Comparison of ENCODE assay signal across 8 cellular contexts in the genomic region with DNA sequence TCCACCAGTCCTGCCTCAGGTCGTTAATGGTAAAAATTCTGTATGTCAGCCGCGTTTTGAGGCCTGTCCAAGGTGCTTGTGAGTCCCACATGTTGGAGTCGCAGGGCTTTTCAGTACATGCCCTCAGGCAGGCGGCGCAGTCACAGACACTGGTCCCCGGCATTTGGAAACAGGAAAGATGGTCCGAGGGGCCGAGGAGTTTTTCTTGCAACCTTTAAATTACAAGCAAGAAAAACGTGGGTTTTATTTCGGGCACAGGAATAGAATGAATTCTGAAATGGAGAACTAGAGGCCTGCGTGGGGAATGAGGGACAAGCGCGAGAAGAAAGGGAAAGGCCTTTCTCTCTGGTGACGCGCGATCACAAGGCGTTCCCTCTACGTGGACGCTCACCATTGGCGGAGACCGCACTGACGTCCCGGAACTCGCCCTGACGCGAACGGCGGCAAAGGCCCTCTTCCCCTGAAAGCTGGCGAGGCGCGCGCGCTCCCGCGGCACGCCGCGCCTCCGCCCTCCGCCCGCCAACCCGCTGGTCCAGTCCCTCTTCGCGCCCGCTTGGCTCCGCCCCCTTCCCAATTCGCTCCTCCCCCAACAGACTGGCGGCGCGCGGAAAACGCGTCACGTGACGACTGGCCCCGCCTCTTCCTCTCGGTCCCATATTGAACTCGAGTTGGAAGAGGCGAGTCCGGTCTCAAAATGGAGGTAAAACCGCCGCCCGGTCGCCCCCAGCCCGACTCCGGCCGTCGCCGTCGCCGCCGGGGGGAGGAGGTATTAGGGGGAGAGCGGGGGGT. TPM values are rescaled to one million over a fixed set of nuclear protein-coding genes. Genes with fewer than 3 reads are reported as not detected.
DNase-seq lines count a peak whose midpoint lies in the region; ATAC-seq, FAIRE-seq and TF ChIP-seq lines count a peak whose summit lies in the region.

A gene (plus strand): TSS at position 689 of the 789 bp plus-strand sequence. CDS start 6 bp downstream, at position 695.

- H3K27me3 ChIP-seq in endothelial cell of umbilical vein (ENCODE audit: control insufficient read depth in 2 of 2, insufficient read depth in 2 of 2, low read length in 2 of 2): no peaks in the 10 kb centered on the region

- ATAC-seq in GM21526 (IDR thresholded peaks at IDR 0.05; ENCODE audit: low FRiP score, unreplicated experiment): peak; percentile 83

- no peaks in the 10 kb centered on the region for H3K9me1 ChIP-seq in endothelial cell of umbilical vein (replicated peaks; ENCODE audit: control insufficient read depth, extremely low read depth, insufficient read depth, low read length)

- BruUV-seq in OCI-LY7 (replicated peaks; lab: Mats Ljungman, UMichigan) (no TSS peak), endothelial cell of umbilical vein (replicated peaks; lab: Mats Ljungman, UMichigan) (no TSS peak)

- H3K9me2 ChIP-seq in OCI-LY7 (ENCODE audit: insufficient read depth, low read length): no peaks in the 10 kb centered on the region

- peak within 1 kb of the TSS; percentile 81 for H3K4me3 ChIP-seq in OCI-LY7 (ENCODE audit: low read depth, low read length, poor library complexity, severe bottlenecking)
- peak within 1 kb of the TSS; percentile 99 to 100 (median 100) for H3K4me3 ChIP-seq in endothelial cell of umbilical vein (replicated peaks in 1 of 3; ENCODE audit: insufficient read depth in 1 of 3, low read depth in 1 of 3, low read length in 3 of 3)

- H3K4me2 ChIP-seq in OCI-LY7 (ENCODE audit: low read length): peak within 1 kb of the TSS; percentile 88
- peak within 1 kb of the TSS; percentile 100 for H3K4me2 ChIP-seq in endothelial cell of umbilical vein (ENCODE audit: insufficient read depth, low read length)

- peaks cover 42% of the 10 kb centered on the region for H3K36me3 ChIP-seq in OCI-LY7 (ENCODE audit: insufficient read depth, low read length)
- H3K36me3 ChIP-seq in endothelial cell of umbilical vein (ENCODE audit: control insufficient read depth in 2 of 2, extremely low read depth in 1 of 2, insufficient read depth in 2 of 2, low read length in 2 of 2): peaks cover 3 to 19% of the 10 kb centered on the region in 2 experiments

- H3K27ac ChIP-seq in OCI-LY7 (ENCODE audit: low read depth, low read length, poor library complexity, severe bottlenecking): peak within 1 kb of the TSS; percentile 87
- H3K27ac ChIP-seq in endothelial cell of umbilical vein (ENCODE audit: insufficient read depth, low read depth, low read length): peak within 1 kb of the TSS; percentile 100

- DNase-seq in DMS 273 treated with DMSO at 0.1 percent for 48 hours (lab: John Stamatoyannopoulos, UW) (peak; percentile 96), HuH-7.5 (ENCODE audit: low spot score) (peak; percentile 94), OCI-LY7 (ENCODE audit: low spot score) (peak; percentile 98), activated T-cell treated with anti-CD3 and anti-CD28 coated beads for 1 hour (ENCODE audit: low read depth) (peak; percentile 100), endothelial cell of umbilical vein (ENCODE audit: low read depth, low spot score) (peak; percentile 100), midbrain (lab: John Stamatoyannopoulos, UW) (peak; percentile 99)
- peak; percentile 99 for DNase-seq in stimulated activated CD8-positive, alpha-beta memory T cell treated with anti-CD3 and anti-CD28 coated beads, Interleukin-2, amount 100 ng/mL, for 1 hour (ENCODE audit: low read depth in 2 of 2)

- no peaks in the 10 kb centered on the region for H3K9me3 ChIP-seq in OCI-LY7 (ENCODE audit: low read length)
- no peaks in the 10 kb centered on the region for H3K9me3 ChIP-seq in endothelial cell of umbilical vein (replicated peaks; ENCODE audit: control insufficient read depth, insufficient read depth, low read length)

- POLR2A ChIA-PET in OCI-LY7 (lab: Charles Lee) (interaction anchor here (0.8 to 1.7 kb wide), 14 partner anchors 9 to 1270 kb away, joined by 3 to 18 read pairs (median 4); a partner anchor contains a TSS), endothelial cell of umbilical vein (lab: Charles Lee) (interaction anchor here (0.8 to 1.7 kb wide), 3 partner anchors 47 to 57 kb away, joined by 4 to 12 read pairs (median 9); a partner anchor contains a TSS)

- H2AFZ ChIP-seq in OCI-LY7 (ENCODE audit: low read length) (peak within 1 kb of the TSS; percentile 16; the same call in 1 of the 2 replicates), endothelial cell of umbilical vein (ENCODE audit: low read depth, low read length) (no peak within 1 kb of the TSS)

- intact Hi-C loops in OCI-LY7 (cut with micrococcal nuclease; ENCODE audit: unreplicated experiment) (loop anchor here (1.0 to 5.0 kb wide), 3 partner anchors 46 to 405 kb away; a partner anchor contains a TSS), endothelial cell of umbilical vein (cut with micrococcal nuclease) (loop anchor here (1.0 to 5.0 kb wide), 9 partner anchors 40 to 1081 kb away; no protein-coding TSS in a partner anchor)

- peaks cover 28% of the 10 kb centered on the region for H4K20me1 ChIP-seq in OCI-LY7 (ENCODE audit: insufficient read depth, low read length)
- peaks cover 22% of the 10 kb centered on the region for H4K20me1 ChIP-seq in endothelial cell of umbilical vein (replicated peaks; ENCODE audit: control insufficient read depth, extremely low read depth, insufficient read depth, low read length)

- CTCF ChIA-PET in OCI-LY7 (lab: Charles Lee; ENCODE audit: unreplicated experiment) (interaction anchor here (0.6 to 1.1 kb wide), 3 partner anchors 14 to 48 kb away, joined by 3 to 5 read pairs (median 3); no protein-coding TSS in a partner anchor), endothelial cell of umbilical vein (lab: Charles Lee) (interaction anchor here (0.6 to 5.0 kb wide), 8 partner anchors 9 to 64 kb away, joined by 3 to 44 read pairs (median 4); no protein-coding TSS in a partner anchor)

- dilution Hi-C loops in endothelial cell of umbilical vein (cut with MboI; ENCODE audit: extremely low pct_ligation_motif_present, low sequenced_read_pairs): no loop called here

- TF ChIP-seq POLR2A in endothelial cell of umbilical vein (IDR thresholded peaks at IDR 0.05; ENCODE audit: low read depth, low read length): peak; percentile 97

- H3K9ac ChIP-seq in endothelial cell of umbilical vein (replicated peaks; ENCODE audit: extremely low read depth, insufficient read depth, low read length): peak within 1 kb of the TSS; percentile 100

- H3K79me2 ChIP-seq in OCI-LY7 (ENCODE audit: insufficient read depth, low read depth, low read length) (peaks cover 62% of the 10 kb centered on the region), endothelial cell of umbilical vein (ENCODE audit: control insufficient read depth, insufficient read depth, low read length) (peaks cover 54% of the 10 kb centered on the region)

- TF ChIP-seq CTCF in OCI-LY7 (conservative IDR thresholded peaks at IDR 0.05; ENCODE audit: low read length) (peak; percentile 47; the same call in 1 of the 2 replicates), endothelial cell of umbilical vein (IDR thresholded peaks at IDR 0.05; ENCODE audit: extremely low read depth in 1 of 2, insufficient read depth in 1 of 2, low read depth in 1 of 2, low read length in 2 of 2) (peak in 1 of 2 donors; percentile 2)

- peak; percentile 92 for FAIRE-seq in endothelial cell of umbilical vein (lab: Jason Lieb, UNC)

- peaks cover 35% of the 10 kb centered on the region for H3K4me1 ChIP-seq in OCI-LY7 (ENCODE audit: insufficient read depth, low read length, poor library complexity, severe bottlenecking)
- H3K4me1 ChIP-seq in endothelial cell of umbilical vein (ENCODE audit: control insufficient read depth, extremely low read depth, insufficient read depth, low read length): peaks cover 33% of the 10 kb centered on the region

TF ChIP-seq in endothelial cell of umbilical vein, 7 proteins besides CTCF, POLR2A, EP300 and RAD21:
- TF ChIP-seq POLR2AphosphoS5 (IDR thresholded peaks at IDR 0.05; ENCODE audit: insufficient read depth, low read depth, low read length): peak; percentile 88
- TF ChIP-seq, protein P1, sequence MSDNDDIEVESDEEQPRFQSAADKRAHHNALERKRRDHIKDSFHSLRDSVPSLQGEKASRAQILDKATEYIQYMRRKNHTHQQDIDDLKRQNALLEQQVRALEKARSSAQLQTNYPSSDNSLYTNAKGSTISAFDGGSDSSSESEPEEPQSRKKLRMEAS (IDR thresholded peaks at IDR 0.05; ENCODE audit: insufficient read depth, insufficient read length): peak; percentile 2
- no peak for TF ChIP-seq JUN (IDR thresholded peaks at IDR 0.05; ENCODE audit: borderline replicate concordance, insufficient read depth, insufficient read length, low read depth)
- TF ChIP-seq EZH2 (IDR thresholded peaks at IDR 0.05; ENCODE audit: borderline replicate concordance, low read depth, low read length, severe bottlenecking): no peak
- no peak for TF ChIP-seq MYC (IDR thresholded peaks at IDR 0.05; ENCODE audit: low read depth, low read length)

RNA-seq across cellular contexts. Expression of the gene that starts here (rescaled TPM):
- total RNA-seq in OCI-LY7 (2014; rRNA removed; shearing (Covaris generic)): 68.2 and 82.2 TPM in 2 replicates
- total RNA-seq in OCI-LY7 (2022) (450 and 472 TPM in 2 replicates), endothelial cell of umbilical vein (316 and 322 TPM in 2 replicates)
- polyA plus RNA-seq in endothelial cell of umbilical vein: 28.0 and 57.5 TPM in 2 replicates
- 143 and 159 TPM in 2 replicates for polyA plus RNA-seq in endothelial cell of umbilical vein (2011; cell fraction: cytosol; rRNA removed)
- polyA plus RNA-seq in endothelial cell of umbilical vein (2011; cell fraction: nucleus; rRNA removed): 136 and 204 TPM in 2 replicates
- polyA plus RNA-seq in endothelial cell of umbilical vein (2012): 422 and 615 TPM in 2 replicates
- 35.6 and 37.0 TPM in 2 replicates for polyA minus RNA-seq in endothelial cell of umbilical vein
- 18.1 TPM for polyA minus RNA-seq in endothelial cell of umbilical vein (2011; cell fraction: cytosol; rRNA and poly(A)+ RNA removed)
- 70.6 and 119 TPM in 2 replicates for polyA minus RNA-seq in endothelial cell of umbilical vein (2011; cell fraction: nucleus; rRNA and poly(A)+ RNA removed)

Comparison
In these comparisons a context has a peak if more than half of its experiments do, and no peak if none do; other contexts are left out.
1. Peak in every context shown above with its lines: DNase-seq, ATAC-seq, H3K4me3 ChIP-seq and H3K27ac ChIP-seq.